Comparison of ENCODE assay signal across 11 cellular contexts in genomic region chr11:36073411-36074203, GRCh38.
DNase-seq lines count a peak whose midpoint lies in the region; ATAC-seq and TF ChIP-seq lines count a peak whose summit lies in the region.
"Had no signal": no experiment of that assay in that cellular context is flagged by ENCODE, and none has a peak within 500 bp of the region (broad histone marks: within the 10 kb centered on the region; RNA-seq: fewer than 3 reads in every experiment).

No MANE protein-coding gene starts in this region.

- ATAC-seq in left lobe of liver = peak; percentile 46
- ATAC-seq in GM19395 (IDR thresholded peaks at IDR 0.05; ENCODE audit: unreplicated experiment) = no peak

- H3K4me1 ChIP-seq in HUES6 (ENCODE audit: control insufficient read depth, insufficient read depth, low read length) (peaks cover 40% of the 10 kb centered on the region), OCI-LY7 (ENCODE audit: insufficient read depth, low read length, poor library complexity, severe bottlenecking) (no peaks in the 10 kb centered on the region)

- H3K9me2 ChIP-seq in OCI-LY7 (ENCODE audit: insufficient read depth, low read length) = no peaks in the 10 kb centered on the region

- POLR2A ChIA-PET in HEK293T (lab: Yijun Ruan, JAX) (no interaction called here), OCI-LY7 (lab: Charles Lee) (interaction anchor here (0.6 kb wide), 1 partner anchor 35 kb away, joined by 3 read pairs; no protein-coding TSS in a partner anchor)

- no peak overlapping the region for H3K4me2 ChIP-seq in OCI-LY7 (ENCODE audit: low read length)

- no peak overlapping the region for H2AFZ ChIP-seq in OCI-LY7 (ENCODE audit: low read length)

- no peak for TF ChIP-seq CTCF in OCI-LY7 (conservative IDR thresholded peaks at IDR 0.05; ENCODE audit: low read length)

- CTCF ChIA-PET in HEK293T (lab: Yijun Ruan, JAX) = interaction anchor here (1.1 kb wide), 1 partner anchor 78 kb away, joined by 4 read pairs; no protein-coding TSS in a partner anchor
- CTCF ChIA-PET in OCI-LY7 (lab: Charles Lee; ENCODE audit: unreplicated experiment) = no interaction called here

- H3K36me3 ChIP-seq in HUES6 (ENCODE audit: control insufficient read depth, insufficient read depth, low read length) = no peaks in the 10 kb centered on the region
- no peaks in the 10 kb centered on the region for H3K36me3 ChIP-seq in OCI-LY7 (ENCODE audit: insufficient read depth, low read length)

- BruUV-seq in OCI-LY7 (replicated peaks; lab: Mats Ljungman, UMichigan) = no TSS peak

- H3K9ac ChIP-seq in HUES6 (ENCODE audit: low read length) = no peak overlapping the region

- H3K79me2 ChIP-seq in OCI-LY7 (ENCODE audit: insufficient read depth, low read depth, low read length) = no peaks in the 10 kb centered on the region

- H3K9me3 ChIP-seq in HUES6 (ENCODE audit: control insufficient read depth, insufficient read depth, low read depth, low read length) (peaks cover 4% of the 10 kb centered on the region), OCI-LY7 (ENCODE audit: low read length) (no peaks in the 10 kb centered on the region)

- intact Hi-C loops in OCI-LY7 (cut with micrococcal nuclease; ENCODE audit: unreplicated experiment) = no loop called here

- no peak overlapping the region for H3K4me3 ChIP-seq in HUES6 (ENCODE audit: low read depth, low read length)
- H3K4me3 ChIP-seq in OCI-LY7 (ENCODE audit: low read depth, low read length, poor library complexity, severe bottlenecking) = no peak overlapping the region
- H3K4me3 ChIP-seq: skin epidermis had no signal

- no peaks in the 10 kb centered on the region for H3K27me3 ChIP-seq in HUES6 (ENCODE audit: control insufficient read depth, insufficient read depth, low read length)

- peak; percentile 40 for DNase-seq in A172 (ENCODE audit: low spot score)
- DNase-seq in cerebellum (ENCODE audit: low spot score) = peak; percentile 69
- no peak for DNase-seq in left lobe of liver (ENCODE audit: low spot score)
- no peak for DNase-seq in NCI-H2029 (lab: John Stamatoyannopoulos, UW)
- no peak for DNase-seq in HEK293T (ENCODE audit: extremely low spot score)
- DNase-seq in OCI-LY7 (ENCODE audit: low spot score) = no peak
- DNase-seq: activated naive CD8-positive, alpha-beta T cell treated with anti-CD3 and anti-CD28 coated beads, Interleukin-2, amount 10 ng/mL, durations not matched to agents 7 days and 5 days; RPMI8226 had no signal

- no peaks in the 10 kb centered on the region for H4K20me1 ChIP-seq in OCI-LY7 (ENCODE audit: insufficient read depth, low read length)

- H3K27ac ChIP-seq in HUES6 (ENCODE audit: low read depth, low read length) (0 out of 2 replicates have a peak overlapping the region, but pooled peaks have one; percentile 23), OCI-LY7 (ENCODE audit: low read depth, low read length, poor library complexity, severe bottlenecking) (no peak overlapping the region)

TF ChIP-seq in HEK293T, 16 proteins besides CTCF, POLR2A, EP300 and RAD21:
- TF ChIP-seq ELF4 (IDR thresholded peaks at IDR 0.05) (no peak), CTBP1 (IDR thresholded peaks at IDR 0.05; ENCODE audit: borderline replicate concordance) (no peak), TARDBP (IDR thresholded peaks at IDR 0.05) (no peak), FOXK2 (IDR thresholded peaks at IDR 0.05) (no peak), SUZ12 (IDR thresholded peaks at IDR 0.05) (no peak), PKNOX1 (IDR thresholded peaks at IDR 0.05) (no peak), HDGF (IDR thresholded peaks at IDR 0.05; ENCODE audit: borderline replicate concordance) (no peak), L3MBTL2 (conservative IDR thresholded peaks at IDR 0.05) (no peak), ZNF384 (IDR thresholded peaks at IDR 0.05) (no peak), LEF1 (IDR thresholded peaks at IDR 0.05; ENCODE audit: borderline replicate concordance) (no peak), FOXA1 (IDR thresholded peaks at IDR 0.05) (no peak), FOXM1 (IDR thresholded peaks at IDR 0.05; ENCODE audit: borderline replicate concordance) (no peak), BHLHE40 (IDR thresholded peaks at IDR 0.05; ENCODE audit: borderline replicate concordance) (no peak), SP1 (IDR thresholded peaks at IDR 0.05) (no peak)

Comparison
In these comparisons a context has a peak if more than half of its experiments do, and no peak if none do; other contexts are left out.
1. DNase-seq: peak in A172 (single experiment) and cerebellum (single experiment); none in left lobe of liver (single experiment), NCI-H2029 (single experiment), HEK293T (single experiment) and OCI-LY7 (single experiment).